In genomic region chr15:74826372-74826819, GRCh38 we compare ENCODE assay signal across 9 cellular contexts. TPM values are rescaled to one million over a fixed set of nuclear protein-coding genes. Genes with fewer than 3 reads are reported as not detected.
DNase-seq lines count a peak whose midpoint lies in the region; ATAC-seq and TF ChIP-seq lines count a peak whose summit lies in the region.
"Had no signal": no experiment of that assay in that cellular context is flagged by ENCODE, and none has a peak within 500 bp of the region (broad histone marks: within the 10 kb centered on the region; RNA-seq: fewer than 3 reads in every experiment).

TSS of gene CPLX3 (plus strand) at chr15:74826627. CDS start at chr15:74826704, 77 bp downstream.

- no peak within 1 kb of the TSS for H3K14ac ChIP-seq in trophoblast cell (ENCODE audit: low read length)

- H3K27me3 ChIP-seq in GM23338 (ENCODE audit: insufficient read depth) (peaks cover 35% of the 10 kb centered on the region), endodermal cell (ENCODE audit: control insufficient read depth, insufficient read depth, low read length, poor library complexity, severe bottlenecking) (peaks cover 59% of the 10 kb centered on the region), trophoblast cell (ENCODE audit: insufficient read depth, low read length) (peaks cover 8% of the 10 kb centered on the region)

- H2AFZ ChIP-seq in GM23338 (peak within 1 kb of the TSS; percentile 59; the same call in 1 of the 2 replicates), trophoblast cell (ENCODE audit: insufficient read depth, low read length, poor library complexity) (no peak within 1 kb of the TSS)

- H2AK5ac ChIP-seq in trophoblast cell (ENCODE audit: low read length): no peak within 1 kb of the TSS

- H3K36me3 ChIP-seq in GM23338 (ENCODE audit: insufficient read depth) (no peaks in the 10 kb centered on the region), endodermal cell (ENCODE audit: control insufficient read depth, insufficient read depth, low read length) (no peaks in the 10 kb centered on the region), trophoblast cell (ENCODE audit: control insufficient read depth in 1 of 2, insufficient read depth in 2 of 2, low read length in 2 of 2) (no peaks in the 10 kb centered on the region)

- H2BK120ac ChIP-seq in trophoblast cell (ENCODE audit: insufficient read depth, low read length, poor library complexity): no peak within 1 kb of the TSS

- no peak within 1 kb of the TSS for H3K18ac ChIP-seq in trophoblast cell (ENCODE audit: low read length)

- no peak within 1 kb of the TSS for H3K4ac ChIP-seq in trophoblast cell (ENCODE audit: low read depth, low read length)

- ATAC-seq in GM23338 (peak; percentile 67), GM18867 (IDR thresholded peaks at IDR 0.05; ENCODE audit: unreplicated experiment) (no peak), GM19035 (IDR thresholded peaks at IDR 0.05; ENCODE audit: unreplicated experiment) (no peak)
- ATAC-seq in activated CD4-positive, alpha-beta T cell treated with anti-CD3 and anti-CD28 coated beads for 36 hours: no peak

- H3F3A ChIP-seq in GM23338 (replicated peaks; ENCODE audit: low read depth): peaks cover 5% of the 10 kb centered on the region; the same call in 1 of the 2 replicates

- no peak within 1 kb of the TSS for H3K23ac ChIP-seq in trophoblast cell (ENCODE audit: low read length)

- no peak within 1 kb of the TSS for H3K27ac Mint-ChIP-seq in GM23338
- no peak within 1 kb of the TSS for H3K27ac Mint-ChIP-seq in activated CD4-positive, alpha-beta T cell treated with anti-CD3 and anti-CD28 coated beads for 36 hours
- H3K27ac Mint-ChIP-seq in endodermal cell: no peak within 1 kb of the TSS

- CTCF ChIA-PET in activated CD4-positive, alpha-beta T cell treated with anti-CD3 and anti-CD28 coated beads for 36 hours (lab: Charles Lee): interaction anchor here (0.9 to 1.9 kb wide), 4 partner anchors 9 to 75 kb away, joined by 3 to 5 read pairs (median 4); no protein-coding TSS in a partner anchor

- intact Hi-C loops in activated CD4-positive, alpha-beta T cell treated with anti-CD3 and anti-CD28 coated beads for 36 hours (cut with DNase I, micrococcal nuclease): loop anchor here in 1 of 2 experiments (2.0 kb wide), 1 partner anchor 168 kb away; the partner anchor contains the start of gene SCAMP5

- H2BK12ac ChIP-seq in trophoblast cell (ENCODE audit: low read length): no peak within 1 kb of the TSS

- H3K9me3 ChIP-seq in endodermal cell (ENCODE audit: control insufficient read depth, low read length) (no peaks in the 10 kb centered on the region), trophoblast cell (ENCODE audit: insufficient read depth, low read depth, low read length) (peaks cover 4% of the 10 kb centered on the region)

- no peak within 1 kb of the TSS for H3K27ac ChIP-seq in GM23338 (ENCODE audit: low read depth)
- H3K27ac ChIP-seq in endodermal cell (ENCODE audit: low read depth, low read length): no peak within 1 kb of the TSS
- no peak within 1 kb of the TSS for H3K27ac ChIP-seq in trophoblast cell (ENCODE audit: low read depth, low read length)
- H3K27ac ChIP-seq: SK-N-MC had no signal

- H3K4me3 Mint-ChIP-seq in GM23338 (peak within 1 kb of the TSS; percentile 59), endodermal cell (no peak within 1 kb of the TSS)
- no peak within 1 kb of the TSS for H3K4me3 Mint-ChIP-seq in activated CD4-positive, alpha-beta T cell treated with anti-CD3 and anti-CD28 coated beads for 36 hours

- H3K4me1 ChIP-seq in GM23338 (ENCODE audit: insufficient read depth): peaks cover 7% of the 10 kb centered on the region; the same call in 1 of the 2 replicates
- H3K4me1 ChIP-seq in endodermal cell (ENCODE audit: control insufficient read depth, insufficient read depth, low read length): no peaks in the 10 kb centered on the region
- H3K4me1 ChIP-seq in trophoblast cell (ENCODE audit: control insufficient read depth in 1 of 2, insufficient read depth in 2 of 2, low read length in 2 of 2): no peaks in the 10 kb centered on the region

- no peak within 1 kb of the TSS for H2BK5ac ChIP-seq in trophoblast cell (ENCODE audit: low read depth, low read length, poor library complexity)

- H3K36me3 Mint-ChIP-seq in GM23338 (ENCODE audit: low read depth) (no peaks in the 10 kb centered on the region), endodermal cell (ENCODE audit: low read depth) (no peaks in the 10 kb centered on the region)
- no peaks in the 10 kb centered on the region for H3K36me3 Mint-ChIP-seq in activated CD4-positive, alpha-beta T cell treated with anti-CD3 and anti-CD28 coated beads for 36 hours (ENCODE audit: low read depth)

- peak within 1 kb of the TSS; percentile 71 for H3K4me2 ChIP-seq in GM23338
- H3K4me2 ChIP-seq in trophoblast cell (ENCODE audit: low read length): peak within 1 kb of the TSS; percentile 45

- H3K9ac ChIP-seq in endodermal cell (ENCODE audit: extremely low read depth, low read length, poor library complexity, severe bottlenecking): no peak within 1 kb of the TSS
- no peak within 1 kb of the TSS for H3K9ac ChIP-seq in trophoblast cell (ENCODE audit: low read length)

- DNase-seq in GM23338 (ENCODE audit: low spot score): peak; percentile 69
- peak; percentile 69 for DNase-seq in activated CD4-positive, alpha-beta T cell treated with anti-CD3 and anti-CD28 coated beads for 36 hours
- DNase-seq in endodermal cell: peak; percentile 85
- DNase-seq in trophoblast cell: peak in 1 of 2 donors; percentile 29
- DNase-seq in 8988T: no peak
- no peak for DNase-seq in medulla oblongata (ENCODE audit: extremely low spot score)

- H3K27me3 Mint-ChIP-seq in GM23338 (ENCODE audit: insufficient read depth, low read depth, poor library complexity): peaks cover 35% of the 10 kb centered on the region
- H3K27me3 Mint-ChIP-seq in activated CD4-positive, alpha-beta T cell treated with anti-CD3 and anti-CD28 coated beads for 36 hours: peaks cover 22% of the 10 kb centered on the region
- H3K27me3 Mint-ChIP-seq in endodermal cell (ENCODE audit: insufficient read depth): peaks cover 49% of the 10 kb centered on the region

- no peaks in the 10 kb centered on the region for H3K79me2 ChIP-seq in GM23338 (replicated peaks; ENCODE audit: insufficient read depth)
- no peaks in the 10 kb centered on the region for H3K79me2 ChIP-seq in trophoblast cell (ENCODE audit: control insufficient read depth, insufficient read depth, low read length, poor library complexity)

- H4K12ac ChIP-seq in trophoblast cell (ENCODE audit: low read depth, low read length): no peak within 1 kb of the TSS

- H4K91ac ChIP-seq in trophoblast cell (ENCODE audit: low read depth, low read length): no peak within 1 kb of the TSS

- H3K9me3 Mint-ChIP-seq in GM23338 (no peaks in the 10 kb centered on the region), endodermal cell (no peaks in the 10 kb centered on the region)
- no peaks in the 10 kb centered on the region for H3K9me3 Mint-ChIP-seq in activated CD4-positive, alpha-beta T cell treated with anti-CD3 and anti-CD28 coated beads for 36 hours (ENCODE audit: low read depth)

- H4K8ac ChIP-seq in trophoblast cell (ENCODE audit: low read depth, low read length): no peak within 1 kb of the TSS

- 10 to 21% methylated on average over 11 to 39 of the region's 44 CpGs for WGBS in endodermal cell (ENCODE audit: insufficient coverage in 1 of 2, insufficient read length in 1 of 2), 2 experiments
- no CpG with 5 or more reads among the region's 44 CpGs for WGBS in trophoblast cell (ENCODE audit: extremely low coverage, insufficient coverage, insufficient read length)

- POLR2A ChIA-PET in activated CD4-positive, alpha-beta T cell treated with anti-CD3 and anti-CD28 coated beads for 36 hours (lab: Charles Lee): no interaction called here

- H3K4me1 Mint-ChIP-seq in GM23338 (peaks cover 14% of the 10 kb centered on the region), endodermal cell (no peaks in the 10 kb centered on the region)
- H3K4me1 Mint-ChIP-seq in activated CD4-positive, alpha-beta T cell treated with anti-CD3 and anti-CD28 coated beads for 36 hours: peaks cover 13% of the 10 kb centered on the region

- no peaks in the 10 kb centered on the region for H3K79me1 ChIP-seq in trophoblast cell (ENCODE audit: low read length)

- H3K9me2 ChIP-seq in GM23338 (ENCODE audit: insufficient read depth): no peaks in the 10 kb centered on the region

- H4K20me1 ChIP-seq in GM23338 (replicated peaks; ENCODE audit: insufficient read depth): no peaks in the 10 kb centered on the region

- TF ChIP-seq CTCF in GM23338 (conservative IDR thresholded peaks at IDR 0.05; ENCODE audit: low read depth in 2 of 2): no peak
- no peak for TF ChIP-seq CTCF in endodermal cell (conservative IDR thresholded peaks at IDR 0.05)

- peak within 1 kb of the TSS; percentile 47 for H3K4me3 ChIP-seq in GM23338
- H3K4me3 ChIP-seq in endodermal cell (ENCODE audit: low read length): no peak within 1 kb of the TSS
- no peak within 1 kb of the TSS for H3K4me3 ChIP-seq in trophoblast cell (ENCODE audit: low read depth, low read length)
- H3K4me3 ChIP-seq: SK-N-MC had no signal

RNA-seq across cellular contexts. Expression of gene CPLX3, which starts in this region (rescaled TPM):
- total RNA-seq in GM23338 (2014; rRNA removed; shearing (Covaris generic)): 0.62 and 0.66 TPM in 2 replicates
- polyA plus RNA-seq in GM23338 (2016; fragmentation: Nextera tagmentation; extraction: Ambion mirVana): 0.21 TPM in 1 of 2 replicates, not detected in the other
- total RNA-seq in activated CD4-positive, alpha-beta T cell treated with anti-CD3 and anti-CD28 coated beads for 36 hours: under 1 TPM in 1 of 2 experiments, not detected in 1; 0.11 TPM
- not detected for total RNA-seq in endodermal cell
- polyA plus RNA-seq in endodermal cell (2013, experiment 1 of 2): 0.25 TPM
- 0.17 TPM for polyA plus RNA-seq in endodermal cell (2013, experiment 2 of 2)
- polyA plus RNA-seq in trophoblast cell (2013): 0.03 TPM in 2 replicates

Comparison
In these comparisons a context has a peak if more than half of its experiments do, and no peak if none do; other contexts are left out.
1. Peak in DNase-seq, ATAC-seq, H3K4me3 ChIP-seq and H3K4me2 ChIP-seq in GM23338; RNA of the gene not detected or under 1 TPM.
2. Peak in DNase-seq in activated CD4-positive, alpha-beta T cell treated with anti-CD3 and anti-CD28 coated beads for 36 hours; RNA of the gene not detected or under 1 TPM.
3. Peak in DNase-seq in endodermal cell; RNA of the gene not detected or under 1 TPM.